Comparison of ENCODE assay signal across 8 cellular contexts in genomic region chr17:2070241-2071023, GRCh38.
A peak's percentile ranks its signal among the peaks of the same experiment; 100 is the strongest.
DNase-seq lines count a peak whose midpoint lies in the region; ATAC-seq and TF ChIP-seq lines count a peak whose summit lies in the region.

No MANE protein-coding gene starts in this region.

- DNase-seq in stimulated activated CD4-positive, alpha-beta T cell treated with anti-CD3 and anti-CD28 coated beads, Interleukin-12 subunit alpha, Interleukin-12 subunit beta, amount 100 ng/mL, for 24 hours (ENCODE audit: low read depth in 2 of 2), result peak; percentile 33 to 69
- DNase-seq in stimulated activated CD4-positive, alpha-beta T cell treated with anti-CD3 and anti-CD28 coated beads, Interleukin-12 subunit alpha, Interleukin-12 subunit beta, amount 100 ng/mL, for 4 hours, result no peak
- peak; percentile 81 to 86 for DNase-seq in activated T-cell treated with anti-CD3 and anti-CD28 coated beads, Interleukin-2, amount 50 U/mL, for 48 hours
- DNase-seq in NCI-H2171 treated with DMSO at 0.1 percent for 48 hours (lab: John Stamatoyannopoulos, UW) (no peak), SKM-1 treated with dmso at 0.1 percent for 144 hours (lab: John Stamatoyannopoulos, UW; ENCODE audit: unreplicated experiment) (no peak), HuH-7.5 (ENCODE audit: low spot score) (no peak)

- no peaks in the 10 kb centered on the region for H3K27me3 Mint-ChIP-seq in nephron (ENCODE audit: low read depth)

- ATAC-seq in HG03095 (IDR thresholded peaks at IDR 0.05; ENCODE audit: unreplicated experiment), result peak; percentile 55

- H3K27ac Mint-ChIP-seq in nephron, result peak overlapping the region; percentile 92 to 93 (median 93)

- no peak overlapping the region for H3K4me3 Mint-ChIP-seq in nephron

- H3K4me1 Mint-ChIP-seq in nephron, result peaks cover 78% of the 10 kb centered on the region

- TF ChIP-seq CTCF in nephron (IDR thresholded peaks at IDR 0.05; ENCODE audit: unreplicated experiment in 3 of 3), result no peak

- peaks cover 51% of the 10 kb centered on the region for H3K36me3 Mint-ChIP-seq in nephron (ENCODE audit: low read depth)

- H3K9me3 Mint-ChIP-seq in nephron, result no peaks in the 10 kb centered on the region

Comparison
In these comparisons a context has a peak if more than half of its experiments do, and no peak if none do; other contexts are left out.
1. DNase-seq: peak in stimulated activated CD4-positive, alpha-beta T cell treated with anti-CD3 and anti-CD28 coated beads, Interleukin-12 subunit alpha, Interleukin-12 subunit beta, amount 100 ng/mL, for 24 hours (2 of 2) and activated T-cell treated with anti-CD3 and anti-CD28 coated beads, Interleukin-2, amount 50 U/mL, for 48 hours (2 of 2); none in stimulated activated CD4-positive, alpha-beta T cell treated with anti-CD3 and anti-CD28 coated beads, Interleukin-12 subunit alpha, Interleukin-12 subunit beta, amount 100 ng/mL, for 4 hours (single experiment), NCI-H2171 treated with DMSO at 0.1 percent for 48 hours (single experiment), SKM-1 treated with dmso at 0.1 percent for 144 hours (single experiment) and HuH-7.5 (single experiment).